ENCODE assay signal across 8 cellular contexts in genomic region chr2:31233216-31233615, GRCh38. TPM values are rescaled to one million over a fixed set of nuclear protein-coding genes. Genes with fewer than 3 reads are reported as not detected.
DNase-seq lines count a peak whose midpoint lies in the region; ATAC-seq and TF ChIP-seq lines count a peak whose summit lies in the region.

No MANE protein-coding gene starts in this region.

- H3K27me3 Mint-ChIP-seq in activated T-cell treated with anti-CD3 and anti-CD28 coated beads, Interleukin-2, amount 50 U/mL, for 72 hours (ENCODE audit: low read depth): no peaks in the 10 kb centered on the region

- peaks cover 18 to 30% (median 22%) of the 10 kb centered on the region in 4 donors for H3K4me1 ChIP-seq in esophagus muscularis mucosa
- peaks cover 11% of the 10 kb centered on the region for H3K4me1 ChIP-seq in stomach smooth muscle (ENCODE audit: control insufficient read depth, insufficient read depth, low read length)

- peaks cover 16% of the 10 kb centered on the region for H3K4me1 Mint-ChIP-seq in activated T-cell treated with anti-CD3 and anti-CD28 coated beads, Interleukin-2, amount 50 U/mL, for 72 hours (ENCODE audit: low read depth)

- no peak for TF ChIP-seq POLR2A in esophagus muscularis mucosa (IDR thresholded peaks at IDR 0.05; ENCODE audit: low read depth)

- TF ChIP-seq CTCF in esophagus muscularis mucosa (IDR thresholded peaks at IDR 0.05): no peak

- no peak for DNase-seq in activated T-cell treated with anti-CD3 and anti-CD28 coated beads, Interleukin-2, amount 50 U/mL, for 72 hours
- DNase-seq in activated T-cell treated with anti-CD3 and anti-CD28 coated beads, Interleukin-2, amount 50 U/mL, for 48 hours: no peak
- peak; percentile 29 for DNase-seq in SK-N-DZ (ENCODE audit: low spot score)
- no peak for DNase-seq in esophagus muscularis mucosa (ENCODE audit: extremely low spot score)
- no peak for DNase-seq in AG08395 (ENCODE audit: low spot score)
- no peak for DNase-seq in stimulated activated naive CD4-positive, alpha-beta T cell (lab: John Stamatoyannopoulos, UW)

- 75% methylated on average over 1 of the region's 1 CpG for WGBS in esophagus muscularis mucosa

- H3K27ac ChIP-seq in esophagus muscularis mucosa (replicated peaks in 1 of 4) (peak overlapping the region in 2 of 4 donors; percentile 44 to 45), stomach smooth muscle (ENCODE audit: low read length) (no peak overlapping the region)

- TF ChIP-seq EP300 in esophagus muscularis mucosa (IDR thresholded peaks at IDR 0.05): no peak

- peak overlapping the region in 1 of 2 donors; percentile 61 for H3K9ac ChIP-seq in stomach smooth muscle (ENCODE audit: low read length in 2 of 2)

- H3K36me3 Mint-ChIP-seq in activated T-cell treated with anti-CD3 and anti-CD28 coated beads, Interleukin-2, amount 50 U/mL, for 72 hours (ENCODE audit: insufficient read depth in 2 of 2): no peaks in the 10 kb centered on the region

- ATAC-seq in activated T-cell treated with anti-CD3 and anti-CD28 coated beads, Interleukin-2, amount 50 U/mL, for 72 hours (replicated peaks in 1 of 2): no peak
- ATAC-seq in HG02763 (IDR thresholded peaks at IDR 0.05; ENCODE audit: unreplicated experiment): no peak

- H3K4me3 ChIP-seq in esophagus muscularis mucosa (peak overlapping the region in 3 of 4 donors; percentile 66 to 78 (median 75)), stomach smooth muscle (ENCODE audit: low read length in 2 of 2) (peak overlapping the region; percentile 85 to 86)

- peak overlapping the region; percentile 75 to 85 for H3K4me3 Mint-ChIP-seq in activated T-cell treated with anti-CD3 and anti-CD28 coated beads, Interleukin-2, amount 50 U/mL, for 72 hours

- H3K27me3 ChIP-seq in esophagus muscularis mucosa (no peaks in the 10 kb centered on the region), stomach smooth muscle (ENCODE audit: control insufficient read depth in 1 of 2, insufficient read depth in 2 of 2, low read length in 2 of 2) (no peaks in the 10 kb centered on the region)

- no peaks in the 10 kb centered on the region for H3K9me3 Mint-ChIP-seq in activated T-cell treated with anti-CD3 and anti-CD28 coated beads, Interleukin-2, amount 50 U/mL, for 72 hours

- intact Hi-C loops in esophagus muscularis mucosa (cut with DNase I): no loop called here

- peak overlapping the region; percentile 65 for H3K27ac Mint-ChIP-seq in activated T-cell treated with anti-CD3 and anti-CD28 coated beads, Interleukin-2, amount 50 U/mL, for 72 hours

- H3K9me3 ChIP-seq in esophagus muscularis mucosa (no peaks in the 10 kb centered on the region), stomach smooth muscle (ENCODE audit: control insufficient read depth in 2 of 2, low read length in 2 of 2) (no peaks in the 10 kb centered on the region)

- H3K36me3 ChIP-seq in esophagus muscularis mucosa (no peaks in the 10 kb centered on the region), stomach smooth muscle (ENCODE audit: control insufficient read depth in 2 of 2, insufficient read depth in 2 of 2, low read length in 2 of 2) (no peaks in the 10 kb centered on the region)

RNA-seq across cellular contexts. Expression of gene EHD3, which starts 0.7 kb away (rescaled TPM):
- under 1 TPM; 0.84 to 0.95 TPM for total RNA-seq in activated T-cell treated with anti-CD3 and anti-CD28 coated beads, Interleukin-2, amount 50 U/mL, for 72 hours
- polyA plus RNA-seq in SK-N-DZ (2014; cell fraction: cytosol; rRNA removed): 2.8 and 4.0 TPM in 2 replicates
- polyA plus RNA-seq in SK-N-DZ (2014; cell fraction: nucleus; rRNA removed): 1.3 and 2.2 TPM in 2 replicates
- 1 to 10 TPM; 3.8 to 7.4 (median 4.6) TPM for total RNA-seq in esophagus muscularis mucosa

RNA-seq across cellular contexts. Expression of gene CAPN14, which starts 15.9 kb away (rescaled TPM):
- total RNA-seq in activated T-cell treated with anti-CD3 and anti-CD28 coated beads, Interleukin-2, amount 50 U/mL, for 72 hours: under 1 TPM; 0.60 to 0.65 TPM
- 0.10 TPM in 1 of 2 replicates, not detected in the other for polyA plus RNA-seq in SK-N-DZ (2014; cell fraction: cytosol; rRNA removed)
- 0.13 and 0.62 TPM in 2 replicates for polyA plus RNA-seq in SK-N-DZ (2014; cell fraction: nucleus; rRNA removed)
- total RNA-seq in esophagus muscularis mucosa: under 1 TPM in 1 of 4 donors, not detected in 3; 0.42 TPM
